8 cellular contexts compared by ENCODE assay signal in genomic region chr7:66044498-66044854, GRCh38. TPM values are rescaled to one million over a fixed set of nuclear protein-coding genes. Genes with fewer than 3 reads are reported as not detected.
DNase-seq lines count a peak whose midpoint lies in the region; ATAC-seq and TF ChIP-seq lines count a peak whose summit lies in the region.
"Not testable (repeated sequence)": the region's sequence is repeated elsewhere in the genome, so short reads cannot be mapped to it uniquely, and the experiment has no call there.

No MANE protein-coding gene starts in this region.

- H3K4me3 Mint-ChIP-seq in activated CD8-positive, alpha-beta T cell treated with anti-CD3 and anti-CD28 coated beads for 36 hours, result peak overlapping the region; percentile 65

- not testable (repeated sequence) for H3K27ac ChIP-seq in BLaER1; HUES6 (ENCODE audit: low read depth, low read length); esophagus squamous epithelium; osteoblast (ENCODE audit: low read depth, low read length); subcutaneous abdominal adipose tissue (ENCODE audit: low read depth, low read length)
- H3K27ac ChIP-seq in body of pancreas, result peak overlapping the region in 2 of 4 donors; percentile 64 to 65

- H3K27me3 ChIP-seq in BLaER1, result peaks cover 30% of the 10 kb centered on the region
- not testable (repeated sequence) for H3K27me3 ChIP-seq in HUES6 (ENCODE audit: control insufficient read depth, insufficient read depth, low read length); body of pancreas; esophagus squamous epithelium; kidney epithelial cell (ENCODE audit: control insufficient read depth, insufficient read depth, low read length); osteoblast (ENCODE audit: insufficient read depth, low read length); subcutaneous abdominal adipose tissue (ENCODE audit: control insufficient read depth in 5 of 5, insufficient read depth in 4 of 5, low read length in 5 of 5)

- not testable (repeated sequence) for H3K27ac Mint-ChIP-seq in activated CD8-positive, alpha-beta T cell treated with anti-CD3 and anti-CD28 coated beads for 36 hours

- H3K4me3 ChIP-seq in BLaER1, result peak overlapping the region; percentile 62; the same call in 1 of the 2 replicates
- H3K4me3 ChIP-seq in HUES6 (ENCODE audit: low read depth, low read length), result peak overlapping the region; percentile 67
- peak overlapping the region; percentile 33 to 48 for H3K4me3 ChIP-seq in body of pancreas
- H3K4me3 ChIP-seq in esophagus squamous epithelium, result peak overlapping the region; percentile 35 to 73 (median 55)
- H3K4me3 ChIP-seq in kidney epithelial cell (ENCODE audit: low read depth, low read length), result peak overlapping the region; percentile 24
- peak overlapping the region; percentile 70 for H3K4me3 ChIP-seq in osteoblast (ENCODE audit: insufficient read depth, low read length)
- peak overlapping the region in 4 of 5 donors; percentile 60 to 73 (median 70) for H3K4me3 ChIP-seq in subcutaneous abdominal adipose tissue (ENCODE audit: low read depth in 1 of 5, low read length in 5 of 5)

- not testable (repeated sequence) for H3K9ac ChIP-seq in BLaER1; HUES6 (ENCODE audit: low read length); subcutaneous abdominal adipose tissue (ENCODE audit: low read length in 5 of 5)

- peaks cover 16% of the 10 kb centered on the region for H3K27me3 Mint-ChIP-seq in activated CD8-positive, alpha-beta T cell treated with anti-CD3 and anti-CD28 coated beads for 36 hours

- not testable (repeated sequence) for H3K36me3 ChIP-seq in BLaER1; HUES6 (ENCODE audit: control insufficient read depth, insufficient read depth, low read length); body of pancreas (replicated peaks in 1 of 2; ENCODE audit: insufficient read depth in 1 of 2, low read depth in 2 of 2); esophagus squamous epithelium; kidney epithelial cell (ENCODE audit: control insufficient read depth, insufficient read depth, low read length); osteoblast (ENCODE audit: insufficient read depth, low read length); subcutaneous abdominal adipose tissue (ENCODE audit: control insufficient read depth in 5 of 5, insufficient read depth in 5 of 5, low read length in 5 of 5)

- H3K36me3 Mint-ChIP-seq in activated CD8-positive, alpha-beta T cell treated with anti-CD3 and anti-CD28 coated beads for 36 hours (ENCODE audit: low read depth), result not testable (repeated sequence)

- intact Hi-C loops in activated CD8-positive, alpha-beta T cell treated with anti-CD3 and anti-CD28 coated beads for 36 hours (cut with micrococcal nuclease); body of pancreas (cut with DNase I); esophagus squamous epithelium (cut with DNase I): not testable (repeated sequence)

- CTCF ChIA-PET in activated CD8-positive, alpha-beta T cell treated with anti-CD3 and anti-CD28 coated beads for 36 hours (lab: Charles Lee), result not testable (repeated sequence)

- H3K79me2 ChIP-seq in osteoblast (ENCODE audit: insufficient read depth, low read length), result not testable (repeated sequence)

- not testable (repeated sequence) for TF ChIP-seq POLR2A in body of pancreas (IDR thresholded peaks at IDR 0.05); esophagus squamous epithelium (IDR thresholded peaks at IDR 0.05)

- not testable (repeated sequence) for H3K4me1 Mint-ChIP-seq in activated CD8-positive, alpha-beta T cell treated with anti-CD3 and anti-CD28 coated beads for 36 hours (ENCODE audit: low read depth)

- TF ChIP-seq CTCF in activated CD8-positive, alpha-beta T cell treated with anti-CD3 and anti-CD28 coated beads for 36 hours (IDR thresholded peaks at IDR 0.05); body of pancreas (IDR thresholded peaks at IDR 0.05); esophagus squamous epithelium (IDR thresholded peaks at IDR 0.05); kidney epithelial cell (IDR thresholded peaks at IDR 0.05; ENCODE audit: insufficient read depth, low read length, poor library complexity, severe bottlenecking); osteoblast (IDR thresholded peaks at IDR 0.05; ENCODE audit: extremely low read depth, low read depth, low read length): not testable (repeated sequence)

- WGBS in body of pancreas, 2 donors, result 17 to 19% methylated on average over 13 to 15 of the region's 17 CpGs
- 14 to 21% methylated on average over 10 to 17 of the region's 17 CpGs for WGBS in esophagus squamous epithelium, 2 donors

- H3K4me2 ChIP-seq in BLaER1 (peak overlapping the region; percentile 75), osteoblast (ENCODE audit: insufficient read depth, low read length) (peak overlapping the region; percentile 89)

- not testable (repeated sequence) for H3K9me3 Mint-ChIP-seq in activated CD8-positive, alpha-beta T cell treated with anti-CD3 and anti-CD28 coated beads for 36 hours

- not testable (repeated sequence) for H4K20me1 ChIP-seq in BLaER1; osteoblast (ENCODE audit: insufficient read depth, low read length)

- not testable (repeated sequence) for DNase-seq in activated CD8-positive, alpha-beta T cell treated with anti-CD3 and anti-CD28 coated beads for 36 hours; body of pancreas; esophagus squamous epithelium (lab: John Stamatoyannopoulos, UW); kidney epithelial cell (ENCODE audit: low read depth); osteoblast (ENCODE audit: insufficient read length, low spot score, missing footprints)

- H3K9me3 ChIP-seq in BLaER1; HUES6 (ENCODE audit: control insufficient read depth, insufficient read depth, low read depth, low read length); body of pancreas; esophagus squamous epithelium; osteoblast (ENCODE audit: low read depth, low read length); subcutaneous abdominal adipose tissue (ENCODE audit: control insufficient read depth in 5 of 5, low read length in 5 of 5): not testable (repeated sequence)

- POLR2A ChIA-PET in activated CD8-positive, alpha-beta T cell treated with anti-CD3 and anti-CD28 coated beads for 36 hours (lab: Charles Lee), result not testable (repeated sequence)

- not testable (repeated sequence) for ATAC-seq in activated CD8-positive, alpha-beta T cell treated with anti-CD3 and anti-CD28 coated beads for 36 hours; body of pancreas

- peak overlapping the region; percentile 94 for H2AFZ ChIP-seq in osteoblast (ENCODE audit: low read length)

- H3K4me1 ChIP-seq in BLaER1; HUES6 (ENCODE audit: control insufficient read depth, insufficient read depth, low read length); body of pancreas: not testable (repeated sequence)
- peaks cover 3 to 16% (median 5%) of the 10 kb centered on the region in 3 donors for H3K4me1 ChIP-seq in esophagus squamous epithelium
- H3K4me1 ChIP-seq in osteoblast (ENCODE audit: insufficient read depth, low read length), result peaks cover 19% of the 10 kb centered on the region
- H3K4me1 ChIP-seq in subcutaneous abdominal adipose tissue (ENCODE audit: control insufficient read depth in 5 of 5, insufficient read depth in 5 of 5, low read length in 5 of 5), result peaks cover 0 to 12% (median 9%) of the 10 kb centered on the region in 5 donors

RNA-seq across cellular contexts. Expression of gene ASL, which starts 31.1 kb away (rescaled TPM):
- 10 to 100 TPM; 15.5 to 19.4 TPM for total RNA-seq in activated CD8-positive, alpha-beta T cell treated with anti-CD3 and anti-CD28 coated beads for 36 hours
- total RNA-seq in body of pancreas (100 to 1,000 TPM in 1 of 2 donors, 10 to 100 TPM in 1; 35.9 to 135 TPM), esophagus squamous epithelium (10 to 100 TPM; 32.3 to 40.7 (median 37.7) TPM), kidney epithelial cell (51.1 and 71.7 TPM in 2 replicates), osteoblast (52.2 and 53.6 TPM in 2 replicates)
